1 cellular context compared by ENCODE assay signal in genomic region chr10:121854809-121855445, GRCh38.
TF ChIP-seq lines count a peak whose summit lies in the region.

No MANE protein-coding gene starts in this region.

TF ChIP-seq in liver, 16 proteins besides CTCF, POLR2A, EP300 and RAD21 (continued from another document):
- TF ChIP-seq ZBTB33 (IDR thresholded peaks at IDR 0.05) (peak; percentile 27), REST (IDR thresholded peaks at IDR 0.05) (peak; percentile 26), NR2F2 (IDR thresholded peaks at IDR 0.05) (peak; percentile 13), FOXA1 (IDR thresholded peaks at IDR 0.05) (no peak), EGR1 (IDR thresholded peaks at IDR 0.05; ENCODE audit: low read depth in 2 of 2) (no peak), YY1 (IDR thresholded peaks at IDR 0.05) (peak; percentile 34), TAF1 (conservative IDR thresholded peaks at IDR 0.05) (no peak), GABPA (IDR thresholded peaks at IDR 0.05 in 1 of 2, conservative IDR thresholded peaks at IDR 0.05 in 1 of 2) (no peak)
TF ChIP-seq in liver: peak in this region for 11.
